In genomic region chr10:15744217-15744865, GRCh38 we compare ENCODE assay signal across 9 cellular contexts. TPM values are rescaled to one million over a fixed set of nuclear protein-coding genes. Genes with fewer than 3 reads are reported as not detected.
DNase-seq lines count a peak whose midpoint lies in the region; ATAC-seq and TF ChIP-seq lines count a peak whose summit lies in the region.
"Had no signal": no experiment of that assay in that cellular context is flagged by ENCODE, and none has a peak within 500 bp of the region (broad histone marks: within the 10 kb centered on the region; RNA-seq: fewer than 3 reads in every experiment).

No MANE protein-coding gene starts in this region.

- 42% methylated on average over 7 of the region's 7 CpGs for WGBS in mesenchymal stem cell

- H3K14ac ChIP-seq in mesenchymal stem cell (ENCODE audit: low read length in 2 of 2) = no peak overlapping the region

- H4K8ac ChIP-seq in mesenchymal stem cell (ENCODE audit: low read length) = peak overlapping the region; percentile 38

- ATAC-seq in HG03103 (IDR thresholded peaks at IDR 0.05; ENCODE audit: low read depth, unreplicated experiment) = peak; percentile 55
- ATAC-seq in Panc1 = peak; percentile 56; the same call in 1 of the 2 replicates

- no peak overlapping the region for H2BK15ac ChIP-seq in mesenchymal stem cell (ENCODE audit: low read depth, poor library complexity, severe bottlenecking)

- POLR2A ChIA-PET in Panc1 (lab: Charles Lee) = no interaction called here

- DNase-seq in AML-193 (lab: John Stamatoyannopoulos, UW) (peak; percentile 52 to 54), Panc1 (ENCODE audit: low read depth, low spot score) (peak; percentile 13), cardiac fibroblast (ENCODE audit: low read depth in 2 of 2) (peak; percentile 67 to 75), mesenchymal stem cell (peak; percentile 68), uterus (peak in 1 of 2 donors; percentile 42), NCI-H2029 (lab: John Stamatoyannopoulos, UW) (no peak)

- no peak overlapping the region for H3K9ac ChIP-seq in mesenchymal stem cell (ENCODE audit: low read length)

- no peak overlapping the region for H3K4me2 ChIP-seq in mesenchymal stem cell (ENCODE audit: low read length, poor library complexity, severe bottlenecking)

- CTCF ChIA-PET in Panc1 (lab: Charles Lee) = no interaction called here

- no peaks in the 10 kb centered on the region for H3K36me3 ChIP-seq in Panc1 (ENCODE audit: control insufficient read depth, insufficient read depth, low read length)
- H3K36me3 ChIP-seq in mesenchymal stem cell (ENCODE audit: control insufficient read depth in 1 of 2, insufficient read depth in 2 of 2, low read depth in 1 of 2, low read length in 2 of 2) = no peaks in the 10 kb centered on the region
- H3K36me3 ChIP-seq in uterus = no peaks in the 10 kb centered on the region

- H3K4me3 ChIP-seq in Panc1 (ENCODE audit: low read depth in 2 of 2, low read length in 2 of 2) = no peak overlapping the region
- no peak overlapping the region for H3K4me3 ChIP-seq in cardiac fibroblast (replicated peaks in 1 of 2; ENCODE audit: low read depth in 2 of 2, low read length in 2 of 2)
- no peak overlapping the region for H3K4me3 ChIP-seq in mesenchymal stem cell (ENCODE audit: insufficient read depth in 1 of 2, low read depth in 1 of 2, low read length in 2 of 2)
- no peak overlapping the region for H3K4me3 ChIP-seq in uterus

- no peak overlapping the region for H3K18ac ChIP-seq in mesenchymal stem cell (ENCODE audit: low read depth in 1 of 2, low read length in 2 of 2)

- H3K23ac ChIP-seq in mesenchymal stem cell (ENCODE audit: low read length in 2 of 2) = no peak overlapping the region

- TF ChIP-seq CTCF in GM12874 (IDR thresholded peaks at IDR 0.05; ENCODE audit: insufficient read depth, low read depth, low read length) = peak; percentile 65
- peak; percentile 66 for TF ChIP-seq CTCF in Panc1 (IDR thresholded peaks at IDR 0.05)
- peak; percentile 40 for TF ChIP-seq CTCF in cardiac fibroblast (IDR thresholded peaks at IDR 0.05; ENCODE audit: low read depth, low read length)
- TF ChIP-seq CTCF in uterus (IDR thresholded peaks at IDR 0.05) = peak; percentile 8 to 25 (median 23)

- H2AK5ac ChIP-seq in mesenchymal stem cell (ENCODE audit: low read length, severe bottlenecking) = no peak overlapping the region

- no peak overlapping the region for H2BK120ac ChIP-seq in mesenchymal stem cell (ENCODE audit: low read depth, low read length)

- H2AFZ ChIP-seq in mesenchymal stem cell (ENCODE audit: low read depth, low read length) = no peak overlapping the region

- H3K9me3 ChIP-seq in Panc1 (ENCODE audit: control insufficient read depth, insufficient read depth, low read depth, low read length) (no peaks in the 10 kb centered on the region), mesenchymal stem cell (ENCODE audit: control insufficient read depth, low read length) (no peaks in the 10 kb centered on the region), uterus (no peaks in the 10 kb centered on the region)

- H3K27ac ChIP-seq in Panc1 (ENCODE audit: low read length) = no peak overlapping the region
- H3K27ac ChIP-seq in mesenchymal stem cell (ENCODE audit: low read length, poor library complexity, severe bottlenecking) = no peak overlapping the region
- H3K27ac ChIP-seq in uterus = no peak overlapping the region

- BruUV-seq in Panc1 (replicated peaks; lab: Mats Ljungman, UMichigan) = no TSS peak

- H3K4me1 ChIP-seq in Panc1 (ENCODE audit: control insufficient read depth, insufficient read depth, low read length) (no peaks in the 10 kb centered on the region), mesenchymal stem cell (ENCODE audit: control insufficient read depth, insufficient read depth, low read depth, low read length) (no peaks in the 10 kb centered on the region), uterus (peaks cover 0 to 4% of the 10 kb centered on the region in 2 donors)

- no peak overlapping the region for H3K4ac ChIP-seq in mesenchymal stem cell (ENCODE audit: low read depth in 1 of 2, low read length in 2 of 2)

- H4K91ac ChIP-seq in mesenchymal stem cell (ENCODE audit: low read length) = no peak overlapping the region

- no peak overlapping the region for H2BK12ac ChIP-seq in mesenchymal stem cell (ENCODE audit: low read length in 2 of 2)

- in situ Hi-C loops in Panc1 (cut with HindIII; ENCODE audit: low pct_unique_long_range_greater_than_20kb, low sequenced_read_pairs) = no loop called here

- intact Hi-C loops in Panc1 (cut with micrococcal nuclease; ENCODE audit: unreplicated experiment) = loop anchor here (5.0 kb wide), 1 partner anchor 317 kb away; no protein-coding TSS in a partner anchor
- intact Hi-C loops in uterus (cut with DNase I; ENCODE audit: low total_unique reads) = no loop called here

- H3K27me3 ChIP-seq in Panc1 (ENCODE audit: control insufficient read depth, insufficient read depth, low read length) (no peaks in the 10 kb centered on the region), mesenchymal stem cell (ENCODE audit: control insufficient read depth in 1 of 2, insufficient read depth in 1 of 2, low read length in 2 of 2) (peaks cover 12 to 52% of the 10 kb centered on the region in 2 experiments), uterus (no peaks in the 10 kb centered on the region)

- H3K79me1 ChIP-seq in mesenchymal stem cell (replicated peaks; ENCODE audit: low read length, poor library complexity, severe bottlenecking) = no peaks in the 10 kb centered on the region

- TF ChIP-seq POLR2A in uterus (IDR thresholded peaks at IDR 0.05) = no peak

- H2BK5ac ChIP-seq in mesenchymal stem cell (ENCODE audit: low read depth, low read length, poor library complexity, severe bottlenecking) = no peak overlapping the region

RNA-seq across cellular contexts. Expression of gene ITGA8, which starts 24.6 kb away (rescaled TPM):
- 0.18 TPM for total RNA-seq in Panc1 (2021; ENCODE audit: unreplicated experiment)
- polyA plus RNA-seq in Panc1 (2012; ENCODE audit: insufficient read length) = 0.06 TPM
- polyA plus RNA-seq in mesenchymal stem cell (2013, experiment 1 of 2) = 104 TPM
- 106 TPM for polyA plus RNA-seq in mesenchymal stem cell (2013, experiment 2 of 2)
- total RNA-seq in uterus = 10 to 100 TPM in 2 of 4 donors, 1 to 10 TPM in 2; 9.4 to 64.8 (median 28.1) TPM
- total RNA-seq: mononuclear cell had no signal
